1 cellular context compared by ENCODE assay signal in the genomic region with DNA sequence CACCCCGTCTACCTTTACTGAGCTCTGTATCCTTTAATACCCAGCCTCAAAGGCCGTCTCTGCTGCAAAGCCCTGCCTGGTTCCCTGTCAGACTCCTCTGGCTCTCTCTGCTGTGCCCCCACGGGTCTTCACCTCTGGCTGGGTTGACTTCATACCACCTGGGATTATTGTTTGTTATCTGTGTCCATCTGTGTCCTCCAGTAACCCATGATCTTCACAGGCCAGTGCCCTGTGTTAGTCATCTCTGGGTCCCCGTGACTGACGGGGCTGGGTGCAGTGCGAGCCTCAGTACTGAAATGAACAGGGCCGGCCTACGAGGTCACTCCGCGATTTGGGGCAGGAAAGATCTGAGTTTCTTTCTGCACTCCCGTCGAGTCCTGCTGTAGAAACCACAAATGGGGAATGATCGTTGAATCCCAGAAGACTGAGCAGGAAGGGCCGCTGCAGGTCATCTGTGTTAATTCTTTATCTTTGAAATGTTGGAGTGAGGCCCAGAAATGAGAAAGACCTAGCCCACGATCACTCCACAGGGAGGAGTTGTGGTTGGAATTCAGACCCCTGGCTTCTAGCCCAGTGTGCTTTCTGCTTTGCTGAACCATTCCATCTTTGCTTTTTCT.
TF ChIP-seq lines count a peak whose summit lies in the region.

No MANE protein-coding gene starts in this region.

TF ChIP-seq in SK-N-SH treated with all-trans-retinoic acid at 6 μM for 48 hours, 23 proteins besides CTCF, POLR2A, EP300 and RAD21 (continued from another document):
- TF ChIP-seq TSHZ2 (CRISPR knock-in tag; IDR thresholded peaks at IDR 0.05) (peak; percentile 67; the same call in 1 of the 2 replicates), POU6F1 (CRISPR knock-in tag; IDR thresholded peaks at IDR 0.05; ENCODE audit: borderline replicate concordance, low read depth) (no peak), CSDC2 (CRISPR knock-in tag; IDR thresholded peaks at IDR 0.05) (no peak), TOX (CRISPR knock-in tag; IDR thresholded peaks at IDR 0.05; ENCODE audit: borderline replicate concordance) (no peak), ARNTL (CRISPR knock-in tag; IDR thresholded peaks at IDR 0.05; ENCODE audit: borderline replicate concordance, low read depth) (no peak)
- TF ChIP-seq, protein P1, sequence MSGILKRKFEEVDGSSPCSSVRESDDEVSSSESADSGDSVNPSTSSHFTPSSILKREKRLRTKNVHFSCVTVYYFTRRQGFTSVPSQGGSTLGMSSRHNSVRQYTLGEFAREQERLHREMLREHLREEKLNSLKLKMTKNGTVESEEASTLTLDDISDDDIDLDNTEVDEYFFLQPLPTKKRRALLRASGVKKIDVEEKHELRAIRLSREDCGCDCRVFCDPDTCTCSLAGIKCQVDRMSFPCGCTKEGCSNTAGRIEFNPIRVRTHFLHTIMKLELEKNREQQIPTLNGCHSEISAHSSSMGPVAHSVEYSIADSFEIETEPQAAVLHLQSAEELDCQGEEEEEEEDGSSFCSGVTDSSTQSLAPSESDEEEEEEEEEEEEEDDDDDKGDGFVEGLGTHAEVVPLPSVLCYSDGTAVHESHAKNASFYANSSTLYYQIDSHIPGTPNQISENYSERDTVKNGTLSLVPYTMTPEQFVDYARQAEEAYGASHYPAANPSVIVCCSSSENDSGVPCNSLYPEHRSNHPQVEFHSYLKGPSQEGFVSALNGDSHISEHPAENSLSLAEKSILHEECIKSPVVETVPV (CRISPR knock-in tag; IDR thresholded peaks at IDR 0.05) = no peak
